ENCODE assay signal across 18 cellular contexts in the genomic region with DNA sequence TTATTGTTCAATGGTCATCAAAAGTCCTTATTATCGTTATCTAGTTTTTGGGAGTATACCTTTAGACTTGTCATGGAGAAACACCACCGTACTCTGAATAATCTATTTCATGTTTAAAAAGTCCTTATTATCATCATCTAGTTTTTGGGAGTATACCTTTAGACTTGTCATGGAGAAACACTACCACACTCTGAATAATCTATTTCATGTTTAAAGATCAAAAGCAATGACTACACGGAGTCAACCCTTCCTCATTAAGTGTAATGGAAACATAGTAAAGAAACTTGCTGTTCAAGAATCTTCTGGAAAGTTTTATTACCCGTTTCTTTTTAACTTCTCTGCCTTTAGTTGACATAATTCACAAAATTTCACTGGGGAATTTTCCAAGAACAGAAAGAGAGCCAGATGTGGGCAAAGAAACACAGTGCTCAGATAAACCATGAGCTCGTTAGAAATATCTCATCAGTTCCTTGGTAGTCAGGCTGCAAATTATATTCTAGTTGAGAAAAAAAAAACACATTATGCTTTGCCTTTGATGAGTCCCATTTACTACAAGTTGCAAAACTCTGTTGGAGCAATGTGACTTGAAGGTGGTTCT.
DNase-seq lines count a peak whose midpoint lies in the region; ATAC-seq and TF ChIP-seq lines count a peak whose summit lies in the region.
"Had no signal": no experiment of that assay in that cellular context is flagged by ENCODE, and none has a peak within 500 bp of the region (broad histone marks: within the 10 kb centered on the region; RNA-seq: fewer than 3 reads in every experiment).

No MANE protein-coding gene starts in this region.

- no peak overlapping the region for H3K4me3 ChIP-seq in esophagus squamous epithelium
- H3K4me3 ChIP-seq in spleen: no peak overlapping the region
- H3K4me3 ChIP-seq: adrenal gland, colonic mucosa, esophagus muscularis mucosa, prostate gland, thyroid gland had no signal

- peak; percentile 64 to 68 for ATAC-seq in activated T-cell treated with anti-CD3 and anti-CD28 coated beads, Interleukin-2, amount 50 U/mL, for 4 hours
- ATAC-seq in T-cell (replicated peaks in 1 of 4): no peak

- no peaks in the 10 kb centered on the region for H3K27me3 Mint-ChIP-seq in activated T-cell treated with anti-CD3 and anti-CD28 coated beads, Interleukin-2, amount 50 U/mL, for 4 hours (ENCODE audit: low read depth)
- no peaks in the 10 kb centered on the region for H3K27me3 Mint-ChIP-seq in T-cell

- peaks cover 69% of the 10 kb centered on the region for H3K4me1 Mint-ChIP-seq in activated T-cell treated with anti-CD3 and anti-CD28 coated beads, Interleukin-2, amount 50 U/mL, for 4 hours (ENCODE audit: low read depth)
- H3K4me1 Mint-ChIP-seq in T-cell: peaks cover 10 to 63% (median 38%) of the 10 kb centered on the region in 3 donors

- no peak for DNase-seq in activated T-cell treated with anti-CD3 and anti-CD28 coated beads, Interleukin-2, amount 50 U/mL, for 4 hours
- DNase-seq in activated T-cell treated with anti-CD3 and anti-CD28 coated beads, Interleukin-2, amount 50 U/mL, for 48 hours: no peak
- DNase-seq in T-cell (no peak), esophagus squamous epithelium (lab: John Stamatoyannopoulos, UW) (no peak), spleen (no peak), SIG-M5 treated with dmso at 0.1 percent for 504 hours (lab: John Stamatoyannopoulos, UW; ENCODE audit: unreplicated experiment) (no peak), NCI-H2196 treated with DMSO at 0.1 percent for 48 hours (lab: John Stamatoyannopoulos, UW; ENCODE audit: unreplicated experiment) (no peak), CD1c-positive myeloid dendritic cell (ENCODE audit: extremely low spot score) (no peak)
- DNase-seq: colonic mucosa, DMS 273 treated with DMSO at 0.1 percent for 48 hours, Karpas-422, NCI-H1436, NCI-H226, SHP77 treated with DMSO at 0.1 percent for 48 hours, thyroid gland had no signal

- H3K36me3 ChIP-seq in esophagus squamous epithelium (peaks cover 0 to 72% (median 0%) of the 10 kb centered on the region in 3 donors), spleen (peaks cover 0 to 47% (median 4%) of the 10 kb centered on the region in 6 donors)
- H3K36me3 ChIP-seq: prostate gland had no signal

- intact Hi-C loops in esophagus squamous epithelium (cut with DNase I) (no loop called here), spleen (cut with DNase I; ENCODE audit: low total_unique reads) (no loop called here)

- H3K27ac Mint-ChIP-seq in T-cell: peak overlapping the region; percentile 36 to 86

- CTCF ChIA-PET in T-cell (lab: Charles Lee): no interaction called here

- WGBS in esophagus squamous epithelium, 2 donors: 68 to 77% methylated on average over 5 of the region's 5 CpGs
- 75 to 78% (median 77%) methylated on average over 5 of the region's 5 CpGs for WGBS in spleen, 5 donors

- H3K4me3 Mint-ChIP-seq in activated T-cell treated with anti-CD3 and anti-CD28 coated beads, Interleukin-2, amount 50 U/mL, for 4 hours: peak overlapping the region; percentile 31
- H3K4me3 Mint-ChIP-seq in T-cell: no peak overlapping the region

- TF ChIP-seq CTCF in esophagus squamous epithelium (IDR thresholded peaks at IDR 0.05): no peak
- no peak for TF ChIP-seq CTCF in spleen (IDR thresholded peaks at IDR 0.05 in 8 of 11, conservative IDR thresholded peaks at IDR 0.05 in 3 of 11)

- H3K4me1 ChIP-seq in esophagus squamous epithelium: peaks cover 0 to 35% (median 20%) of the 10 kb centered on the region in 3 donors
- H3K4me1 ChIP-seq in spleen: peaks cover 5 to 40% (median 22%) of the 10 kb centered on the region in 6 donors
- H3K4me1 ChIP-seq: colonic mucosa, prostate gland had no signal

- TF ChIP-seq POLR2A in esophagus squamous epithelium (IDR thresholded peaks at IDR 0.05): no peak
- TF ChIP-seq POLR2A in spleen (IDR thresholded peaks at IDR 0.05): no peak

- peaks cover 20% of the 10 kb centered on the region for H3K36me3 Mint-ChIP-seq in activated T-cell treated with anti-CD3 and anti-CD28 coated beads, Interleukin-2, amount 50 U/mL, for 4 hours (ENCODE audit: insufficient read depth)
- H3K36me3 Mint-ChIP-seq in T-cell: peaks cover 39% of the 10 kb centered on the region

- no peaks in the 10 kb centered on the region for H3K9me3 Mint-ChIP-seq in activated T-cell treated with anti-CD3 and anti-CD28 coated beads, Interleukin-2, amount 50 U/mL, for 4 hours
- H3K9me3 Mint-ChIP-seq in T-cell: no peaks in the 10 kb centered on the region

- H3K27me3 ChIP-seq in esophagus squamous epithelium: no peaks in the 10 kb centered on the region
- no peaks in the 10 kb centered on the region for H3K27me3 ChIP-seq in spleen (replicated peaks in 1 of 7)
- H3K27me3 ChIP-seq: adrenal gland, colonic mucosa, esophagus muscularis mucosa, thyroid gland had no signal

- H3K27ac ChIP-seq in esophagus squamous epithelium: peak overlapping the region in 3 of 4 donors; percentile 0 to 53 (median 45)
- peak overlapping the region in 6 of 8 donors; percentile 36 to 78 (median 62) for H3K27ac ChIP-seq in spleen
- H3K27ac ChIP-seq: colonic mucosa, prostate gland had no signal

- H3K9me3 ChIP-seq in esophagus squamous epithelium: no peaks in the 10 kb centered on the region
- no peaks in the 10 kb centered on the region for H3K9me3 ChIP-seq in spleen
- H3K9me3 ChIP-seq: adrenal gland, colonic mucosa, esophagus muscularis mucosa, prostate gland, thyroid gland had no signal

- POLR2A ChIA-PET in T-cell (lab: Charles Lee): no interaction called here

Comparison
In these comparisons a context has a peak if more than half of its experiments do, and no peak if none do; other contexts are left out.
1. ATAC-seq: peak in activated T-cell treated with anti-CD3 and anti-CD28 coated beads, Interleukin-2, amount 50 U/mL, for 4 hours (2 of 2); none in T-cell (0 of 4).